ENCODE assay signal across 9 cellular contexts in genomic region chr15:67884009-67884408, GRCh38. TPM values are rescaled to one million over a fixed set of nuclear protein-coding genes. Genes with fewer than 3 reads are reported as not detected.
DNase-seq lines count a peak whose midpoint lies in the region; ATAC-seq and TF ChIP-seq lines count a peak whose summit lies in the region.
"Had no signal": no experiment of that assay in that cellular context is flagged by ENCODE, and none has a peak within 500 bp of the region (broad histone marks: within the 10 kb centered on the region; RNA-seq: fewer than 3 reads in every experiment).

No MANE protein-coding gene starts in this region.

- peak overlapping the region; percentile 96 for H2AFZ ChIP-seq in KMS-11 (ENCODE audit: low read depth)

- CTCF ChIA-PET in HEK293T (lab: Yijun Ruan, JAX): no interaction called here

- no peaks in the 10 kb centered on the region for H3K9me3 Mint-ChIP-seq in nephron
- H3K9me3 Mint-ChIP-seq in stimulated activated memory B cell treated with anti-CD40 and anti-IgM and Interleukin-4, amounts not matched to agents 10 μg/mL and 1 μg/mL and 100 μg/mL, for 72 hours: peaks cover 2% of the 10 kb centered on the region

- H3K9ac ChIP-seq in BLaER1: no peak overlapping the region; the same call in 1 of the 2 replicates
- no peak overlapping the region for H3K9ac ChIP-seq in KMS-11

- no peaks in the 10 kb centered on the region for H3K27me3 Mint-ChIP-seq in nephron (ENCODE audit: low read depth)
- peaks cover 39% of the 10 kb centered on the region for H3K27me3 Mint-ChIP-seq in stimulated activated memory B cell treated with anti-CD40 and anti-IgM and Interleukin-4, amounts not matched to agents 10 μg/mL and 1 μg/mL and 100 μg/mL, for 72 hours

- no peak for DNase-seq in dorsolateral prefrontal cortex
- no peak for DNase-seq in HEK293T (ENCODE audit: extremely low spot score)

- H4K20me1 ChIP-seq in BLaER1 (no peaks in the 10 kb centered on the region), KMS-11 (ENCODE audit: insufficient read depth) (no peaks in the 10 kb centered on the region)

- no peaks in the 10 kb centered on the region for H3K79me2 ChIP-seq in KMS-11 (ENCODE audit: insufficient read depth, low read depth)

- H3K27ac Mint-ChIP-seq in nephron: peak overlapping the region; percentile 84 to 92 (median 90)
- no peak overlapping the region for H3K27ac Mint-ChIP-seq in stimulated activated memory B cell treated with anti-CD40 and anti-IgM and Interleukin-4, amounts not matched to agents 10 μg/mL and 1 μg/mL and 100 μg/mL, for 72 hours

- H3K4me3 ChIP-seq in BLaER1 (peak overlapping the region; percentile 64), KMS-11 (IDR thresholded peaks at IDR 0.05; ENCODE audit: insufficient read depth, low read depth, low read length) (no peak overlapping the region), dorsolateral prefrontal cortex (peak overlapping the region in 52 of 59 donors; percentile 46 to 76 (median 63))

- POLR2A ChIA-PET in HEK293T (lab: Yijun Ruan, JAX): interaction anchor here (1.1 to 2.0 kb wide), 4 partner anchors 21 to 170 kb away, joined by 3 to 9 read pairs (median 4); partner anchors contain the start of gene PIAS1

- H3K36me3 ChIP-seq in BLaER1 (no peaks in the 10 kb centered on the region), KMS-11 (ENCODE audit: insufficient read depth) (no peaks in the 10 kb centered on the region)

- H3K27ac ChIP-seq in BLaER1 (no peak overlapping the region), KMS-11 (no peak overlapping the region), dorsolateral prefrontal cortex (peak overlapping the region in 48 of 59 donors; percentile 3 to 88 (median 69))

- peaks cover 52% of the 10 kb centered on the region for H3K4me1 ChIP-seq in BLaER1
- H3K4me1 ChIP-seq in KMS-11 (ENCODE audit: low read depth, poor library complexity, severe bottlenecking): peaks cover 10% of the 10 kb centered on the region

- no peak for ATAC-seq in HG02678 (IDR thresholded peaks at IDR 0.05; ENCODE audit: unreplicated experiment)
- no peak for ATAC-seq in stimulated activated memory B cell treated with anti-CD40 and anti-IgM and Interleukin-4, amounts not matched to agents 10 μg/mL and 1 μg/mL and 100 μg/mL, for 72 hours
- ATAC-seq in GM21381 (IDR thresholded peaks at IDR 0.05; ENCODE audit: unreplicated experiment): no peak

- intact Hi-C loops in dorsolateral prefrontal cortex (cut with DNase I): no loop called here

- peaks cover 55% of the 10 kb centered on the region for H3K4me1 Mint-ChIP-seq in nephron
- peaks cover 19% of the 10 kb centered on the region for H3K4me1 Mint-ChIP-seq in stimulated activated memory B cell treated with anti-CD40 and anti-IgM and Interleukin-4, amounts not matched to agents 10 μg/mL and 1 μg/mL and 100 μg/mL, for 72 hours

- H3K4me2 ChIP-seq in BLaER1 (peak overlapping the region; percentile 77), KMS-11 (peak overlapping the region; percentile 99)

- H3K4me3 Mint-ChIP-seq in nephron: peak overlapping the region; percentile 69 to 73 (median 72)
- H3K4me3 Mint-ChIP-seq in stimulated activated memory B cell treated with anti-CD40 and anti-IgM and Interleukin-4, amounts not matched to agents 10 μg/mL and 1 μg/mL and 100 μg/mL, for 72 hours: no peak overlapping the region

- no peaks in the 10 kb centered on the region for H3K36me3 Mint-ChIP-seq in nephron (ENCODE audit: low read depth)
- no peaks in the 10 kb centered on the region for H3K36me3 Mint-ChIP-seq in stimulated activated memory B cell treated with anti-CD40 and anti-IgM and Interleukin-4, amounts not matched to agents 10 μg/mL and 1 μg/mL and 100 μg/mL, for 72 hours

- TF ChIP-seq CTCF in KMS-11 (conservative IDR thresholded peaks at IDR 0.05; ENCODE audit: low read depth, low read length) (no peak), dorsolateral prefrontal cortex (IDR thresholded peaks at IDR 0.05 in 54 of 56, conservative IDR thresholded peaks at IDR 0.05 in 2 of 56; ENCODE audit: low read depth in 1 of 56, partially characterized antibody in 56 of 56) (no peak), nephron (IDR thresholded peaks at IDR 0.05; ENCODE audit: unreplicated experiment in 3 of 3) (no peak)

- H3K27me3 ChIP-seq in BLaER1: no peaks in the 10 kb centered on the region
- no peaks in the 10 kb centered on the region; the same call in 1 of the 2 replicates for H3K27me3 ChIP-seq in KMS-11 (ENCODE audit: insufficient read depth, low read depth)
- H3K27me3 ChIP-seq in dorsolateral prefrontal cortex: no peaks in the 10 kb centered on the region

- H3K9me3 ChIP-seq in BLaER1: no peaks in the 10 kb centered on the region

TF ChIP-seq in HEK293T, 16 proteins besides CTCF, POLR2A, EP300 and RAD21:
- TF ChIP-seq CTBP1 (IDR thresholded peaks at IDR 0.05; ENCODE audit: borderline replicate concordance) (no peak), ARNT (IDR thresholded peaks at IDR 0.05) (no peak), ELF4 (IDR thresholded peaks at IDR 0.05) (no peak), BHLHE40 (IDR thresholded peaks at IDR 0.05; ENCODE audit: borderline replicate concordance) (no peak)

RNA-seq across cellular contexts. Expression of gene RNU6-1, which starts 44.2 kb away (rescaled TPM):
- total RNA-seq in dorsolateral prefrontal cortex: not detected
- total RNA-seq: activated CD8-positive, alpha-beta memory T cell treated with anti-CD3 and anti-CD28 coated beads for 36 hours had no signal

RNA-seq across cellular contexts. Expression of gene SKOR1, which starts 58.7 kb away (rescaled TPM):
- 1 to 10 TPM in 108 of 120 experiments, under 1 TPM in 12; 0.49 to 4.0 (median 1.6) TPM for total RNA-seq in dorsolateral prefrontal cortex

Comparison
In these comparisons a context has a peak if more than half of its experiments do, and no peak if none do; other contexts are left out.
1. H3K27ac ChIP-seq: peak in dorsolateral prefrontal cortex (48 of 59); none in BLaER1 (single experiment) and KMS-11 (single experiment).